ENCODE assay signal across 9 cellular contexts in genomic region chr1:69246109-69246508, GRCh38.
"Had no signal": no experiment of that assay in that cellular context is flagged by ENCODE, and none has a peak within 500 bp of the region (broad histone marks: within the 10 kb centered on the region; RNA-seq: fewer than 3 reads in every experiment).

No MANE protein-coding gene starts in this region.

- ATAC-seq: activated naive CD8-positive, alpha-beta T cell treated with anti-CD3 and anti-CD28 coated beads, Interleukin-2, amount 50 U/mL, for 24 hours; upper lobe of right lung; WTC11 had no signal

- DNase-seq: activated CD4-positive, alpha-beta T cell treated with anti-CD3 and anti-CD28 coated beads, Interleukin-2, amount 10 ng/mL, durations not matched to agents 24 days and 14 days; activated naive CD4-positive, alpha-beta T cell treated with Interleukin-2 at 50 U/mL for 16 hours; activated naive CD8-positive, alpha-beta T cell treated with anti-CD3 and anti-CD28 coated beads, Interleukin-2, amount 50 U/mL, for 24 hours; effector CD4-positive, alpha-beta T cell; foreskin melanocyte; stimulated activated CD4-positive, alpha-beta T cell treated with anti-CD3 and anti-CD28 coated beads, Interleukin-4, amount 100 ng/mL, for 24 hours; testis; upper lobe of right lung had no signal
